8 cellular contexts compared by ENCODE assay signal in genomic region chr1:93850687-93851326, GRCh38. TPM values are rescaled to one million over a fixed set of nuclear protein-coding genes. Genes with fewer than 3 reads are reported as not detected.
DNase-seq lines count a peak whose midpoint lies in the region; ATAC-seq and TF ChIP-seq lines count a peak whose summit lies in the region.
"Not testable (repeated sequence)": the region's sequence is repeated elsewhere in the genome, so short reads cannot be mapped to it uniquely, and the experiment has no call there.

No MANE protein-coding gene starts in this region.

- H2AFZ ChIP-seq in neural cell (ENCODE audit: low read depth, low read length), result not testable (repeated sequence)

- TF ChIP-seq RAD21 in neural cell (conservative IDR thresholded peaks at IDR 0.05), result peak; percentile 40

- TF ChIP-seq CTCF in C4-2B (conservative IDR thresholded peaks at IDR 0.05) (peak; percentile 80), neural cell (IDR thresholded peaks at IDR 0.05; ENCODE audit: poor library complexity, severe bottlenecking) (peak; percentile 55)

- H3K27me3 ChIP-seq in neural cell (ENCODE audit: insufficient read depth, low read depth, low read length), result not testable (repeated sequence)

- H3K27ac ChIP-seq in C4-2B; neural cell (ENCODE audit: low read length): not testable (repeated sequence)

- H3K36me3 Mint-ChIP-seq in activated CD4-positive, alpha-beta T cell treated with anti-CD3 and anti-CD28 coated beads, Interleukin-2, amount 10 ng/mL, durations not matched to agents 24 days and 14 days (ENCODE audit: low read depth), result not testable (repeated sequence)

- peaks cover 11% of the 10 kb centered on the region for H3F3A ChIP-seq in neural cell (ENCODE audit: insufficient read depth, low read length, poor library complexity, severe bottlenecking)

- not testable (repeated sequence) for H3K27ac Mint-ChIP-seq in activated CD4-positive, alpha-beta T cell treated with anti-CD3 and anti-CD28 coated beads, Interleukin-2, amount 10 ng/mL, durations not matched to agents 24 days and 14 days

- peak; percentile 50 for DNase-seq in HK-2 (ENCODE audit: unreplicated experiment)
- peak; percentile 2 for DNase-seq in NOMO-1 treated with DMSO at 0.1 percent for 48 hours (lab: John Stamatoyannopoulos, UW; ENCODE audit: unreplicated experiment)
- DNase-seq in activated CD4-positive, alpha-beta T cell treated with anti-CD3 and anti-CD28 coated beads, Interleukin-2, amount 10 ng/mL, durations not matched to agents 24 days and 14 days, result peak; percentile 79
- DNase-seq in astrocyte of the hippocampus (ENCODE audit: low read depth, low spot score), result peak; percentile 52
- peak; percentile 83 for DNase-seq in Right ventricle myocardium inferior (ENCODE audit: missing footprints)
- peak; percentile 27 for DNase-seq in stimulated activated CD8-positive, alpha-beta memory T cell treated with anti-CD3 and anti-CD28 coated beads, Interleukin-15, amount 100 ng/mL, for 1 hour (ENCODE audit: low read depth)

- not testable (repeated sequence) for H3K36me3 ChIP-seq in neural cell (ENCODE audit: insufficient read depth, low read length)

- not testable (repeated sequence) for H3K4me3 Mint-ChIP-seq in activated CD4-positive, alpha-beta T cell treated with anti-CD3 and anti-CD28 coated beads, Interleukin-2, amount 10 ng/mL, durations not matched to agents 24 days and 14 days

- not testable (repeated sequence) for H4K20me1 ChIP-seq in neural cell (ENCODE audit: insufficient read depth)

- peaks cover 14% of the 10 kb centered on the region for H3K27me3 Mint-ChIP-seq in activated CD4-positive, alpha-beta T cell treated with anti-CD3 and anti-CD28 coated beads, Interleukin-2, amount 10 ng/mL, durations not matched to agents 24 days and 14 days

- not testable (repeated sequence) for H3K9me3 Mint-ChIP-seq in activated CD4-positive, alpha-beta T cell treated with anti-CD3 and anti-CD28 coated beads, Interleukin-2, amount 10 ng/mL, durations not matched to agents 24 days and 14 days

- H3K4me1 Mint-ChIP-seq in activated CD4-positive, alpha-beta T cell treated with anti-CD3 and anti-CD28 coated beads, Interleukin-2, amount 10 ng/mL, durations not matched to agents 24 days and 14 days, result peaks cover 15% of the 10 kb centered on the region

- H3K4me3 ChIP-seq in neural cell (ENCODE audit: low read length), result not testable (repeated sequence)

- intact Hi-C loops in activated CD4-positive, alpha-beta T cell treated with anti-CD3 and anti-CD28 coated beads, Interleukin-2, amount 10 ng/mL, durations not matched to agents 24 days and 14 days (cut with micrococcal nuclease); Right ventricle myocardium inferior (cut with DNase I): not testable (repeated sequence)

- H3K9ac ChIP-seq in neural cell (ENCODE audit: low read length), result not testable (repeated sequence)

- H3K4me2 ChIP-seq in neural cell (ENCODE audit: low read length), result not testable (repeated sequence)

- not testable (repeated sequence) for TF ChIP-seq EP300 in neural cell (conservative IDR thresholded peaks at IDR 0.05; ENCODE audit: poor library complexity, severe bottlenecking)

- not testable (repeated sequence) for H3K9me2 ChIP-seq in neural cell (ENCODE audit: insufficient read depth, low read length)

- ATAC-seq in Right ventricle myocardium inferior, result not testable (repeated sequence)

- H3K79me2 ChIP-seq in neural cell (replicated peaks; ENCODE audit: insufficient read depth, low read length), result not testable (repeated sequence)

- not testable (repeated sequence) for H3K9me3 ChIP-seq in neural cell (ENCODE audit: low read length)

TF ChIP-seq in neural cell, 6 proteins besides CTCF, POLR2A, EP300 and RAD21:
- peak; percentile 62 for TF ChIP-seq SMC3 (conservative IDR thresholded peaks at IDR 0.05; ENCODE audit: poor library complexity)

RNA-seq across cellular contexts. Expression of gene DNTTIP2, which starts 28.2 kb away (rescaled TPM):
- total RNA-seq in activated CD4-positive, alpha-beta T cell treated with anti-CD3 and anti-CD28 coated beads, Interleukin-2, amount 10 ng/mL, durations not matched to agents 24 days and 14 days, result 85.4 and 89.9 TPM in 2 replicates
- total RNA-seq in Right ventricle myocardium inferior, result 34.8 TPM
- 25.8 and 43.8 TPM in 2 replicates for polyA plus RNA-seq in neural cell
- 49.4 and 57.5 TPM in 2 replicates for polyA minus RNA-seq in neural cell

RNA-seq across cellular contexts. Expression of gene GCLM, which starts 58.4 kb away (rescaled TPM):
- total RNA-seq in activated CD4-positive, alpha-beta T cell treated with anti-CD3 and anti-CD28 coated beads, Interleukin-2, amount 10 ng/mL, durations not matched to agents 24 days and 14 days, result 20.9 and 22.4 TPM in 2 replicates
- 9.4 TPM for total RNA-seq in Right ventricle myocardium inferior
- polyA plus RNA-seq in neural cell, result 3.7 and 4.9 TPM in 2 replicates
- polyA minus RNA-seq in neural cell, result 7.5 and 8.3 TPM in 2 replicates

Comparison
In these comparisons a context has a peak if more than half of its experiments do, and no peak if none do; other contexts are left out.
1. DNase-seq: peak in every context shown above with its lines; median percentile 83 in Right ventricle myocardium inferior; 79 in activated CD4-positive, alpha-beta T cell treated with anti-CD3 and anti-CD28 coated beads, Interleukin-2, amount 10 ng/mL, durations not matched to agents 24 days and 14 days; 52 in astrocyte of the hippocampus; 50 in HK-2; 27 in stimulated activated CD8-positive, alpha-beta memory T cell treated with anti-CD3 and anti-CD28 coated beads, Interleukin-15, amount 100 ng/mL, for 1 hour; 2 in NOMO-1 treated with DMSO at 0.1 percent for 48 hours.